ENCODE assay signal across 9 cellular contexts in the genomic region with DNA sequence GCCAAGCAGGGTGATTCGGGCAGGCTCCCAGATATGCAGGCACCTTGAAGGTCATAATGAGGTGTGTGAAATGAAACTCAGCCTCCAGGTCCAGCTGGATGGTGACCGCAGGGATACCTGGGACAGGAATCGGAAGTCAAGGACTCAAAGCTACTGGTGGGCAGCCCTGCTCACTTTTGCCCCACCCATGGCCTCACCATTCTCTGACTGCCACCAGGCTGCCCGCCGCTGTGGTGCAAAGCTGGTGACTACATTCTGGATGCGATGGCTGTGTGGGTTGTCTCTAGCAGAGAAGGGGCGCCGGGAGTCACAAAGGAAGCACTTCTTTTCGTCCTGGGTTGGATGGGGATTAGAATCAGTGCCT. TPM values are rescaled to one million over a fixed set of nuclear protein-coding genes. Genes with fewer than 3 reads are reported as not detected.
DNase-seq lines count a peak whose midpoint lies in the region; TF ChIP-seq lines count a peak whose summit lies in the region.
"Had no signal": no experiment of that assay in that cellular context is flagged by ENCODE, and none has a peak within 500 bp of the region (broad histone marks: within the 10 kb centered on the region; RNA-seq: fewer than 3 reads in every experiment).

No MANE protein-coding gene starts in this region.

- TF ChIP-seq CTCF in C4-2B (conservative IDR thresholded peaks at IDR 0.05) (no peak), ascending aorta (IDR thresholded peaks at IDR 0.05) (no peak), hepatocyte (IDR thresholded peaks at IDR 0.05; ENCODE audit: poor library complexity) (no peak), prostate gland (IDR thresholded peaks at IDR 0.05) (no peak), GM13977 (IDR thresholded peaks at IDR 0.05; ENCODE audit: extremely low read depth, insufficient read depth, missing control alignments) (no peak)

- H3K9me2 ChIP-seq in hepatocyte (replicated peaks; ENCODE audit: insufficient read depth), result no peaks in the 10 kb centered on the region

- TF ChIP-seq POLR2A in prostate gland (IDR thresholded peaks at IDR 0.05), result no peak

- H3K9me3 ChIP-seq in ascending aorta, result no peaks in the 10 kb centered on the region
- H3K9me3 ChIP-seq in hepatocyte (ENCODE audit: low read depth), result no peaks in the 10 kb centered on the region
- no peaks in the 10 kb centered on the region for H3K9me3 ChIP-seq in prostate gland

- H4K20me1 ChIP-seq in hepatocyte (ENCODE audit: insufficient read depth, poor library complexity, severe bottlenecking), result no peaks in the 10 kb centered on the region

- intact Hi-C loops in ascending aorta (cut with DNase I), result loop anchor here (2.0 to 5.0 kb wide), 2 partner anchors 39 to 215 kb away; partner anchors contain the start of genes ARIH2 and KLHDC8B
- intact Hi-C loops in prostate gland (cut with DNase I), result loop anchor here (5.0 to 10.0 kb wide), 2 partner anchors 40 to 1153 kb away; partner anchors contain the start of gene QRICH1

- H3K79me2 ChIP-seq in hepatocyte, result peaks cover 28% of the 10 kb centered on the region

- H3K4me3 ChIP-seq in ascending aorta, result peak overlapping the region; percentile 73 to 75
- H3K4me3 ChIP-seq in hepatocyte, result peak overlapping the region; percentile 99
- peak overlapping the region; percentile 43 to 63 for H3K4me3 ChIP-seq in prostate gland

- 51% methylated on average over 9 of the region's 9 CpGs for WGBS in hepatocyte (ENCODE audit: low lambda C conversion rate, missing lambda C conversion rate)
- WGBS in prostate gland, result 51% methylated on average over 9 of the region's 9 CpGs

- H2AFZ ChIP-seq in hepatocyte, result no peak overlapping the region

- H3K36me3 ChIP-seq in ascending aorta (peaks cover 28 to 35% of the 10 kb centered on the region in 2 donors), hepatocyte (replicated peaks; ENCODE audit: insufficient read depth, low read depth) (no peaks in the 10 kb centered on the region), prostate gland (peaks cover 0 to 4% of the 10 kb centered on the region in 2 donors)

- in situ Hi-C loops in GM13977 (cut with MboI; ENCODE audit: low pct_unique_long_range_greater_than_20kb, low sequenced_read_pairs, unreplicated experiment), result no loop called here

- H3K4me1 ChIP-seq in ascending aorta, result peaks cover 9 to 27% of the 10 kb centered on the region in 2 donors
- H3K4me1 ChIP-seq in hepatocyte (ENCODE audit: insufficient read depth), result peaks cover 19% of the 10 kb centered on the region
- H3K4me1 ChIP-seq in prostate gland (replicated peaks), result peaks cover 5% of the 10 kb centered on the region

- H3K27me3 ChIP-seq in ascending aorta, result no peaks in the 10 kb centered on the region
- no peaks in the 10 kb centered on the region for H3K27me3 ChIP-seq in hepatocyte
- H3K27me3 ChIP-seq in prostate gland (replicated peaks; ENCODE audit: insufficient read depth), result no peaks in the 10 kb centered on the region

- H3K4me2 ChIP-seq in hepatocyte, result peak overlapping the region; percentile 99

- DNase-seq in ascending aorta (ENCODE audit: low spot score in 2 of 2) (no peak), hepatocyte (ENCODE audit: low spot score) (no peak), prostate gland (ENCODE audit: low spot score) (no peak), NCI-H748 treated with DMSO at 0.1 percent for 48 hours (lab: John Stamatoyannopoulos, UW) (no peak), GM13977 (ENCODE audit: low spot score) (no peak), NCI-H524 (lab: John Stamatoyannopoulos, UW) (no peak), NCI-H2107 (lab: John Stamatoyannopoulos, UW) (no peak)
- DNase-seq: stimulated activated CD4-positive, alpha-beta T cell treated with anti-CD3 and anti-CD28 coated beads, Interleukin-2, amount 100 ng/mL, for 24 hours had no signal

- H3K27ac ChIP-seq in C4-2B (peak overlapping the region; percentile 53), ascending aorta (peak overlapping the region; percentile 88 to 94), hepatocyte (peak overlapping the region; percentile 99), prostate gland (peak overlapping the region; percentile 81)

RNA-seq across cellular contexts. Expression of gene LAMB2, which starts 0.8 kb away (rescaled TPM):
- 1,772 TPM for total RNA-seq in ascending aorta
- total RNA-seq in hepatocyte, result 343 and 396 TPM in 2 replicates
- 437 and 474 TPM in 2 replicates for polyA plus RNA-seq in hepatocyte
- 100 to 1,000 TPM; 432 to 667 TPM for total RNA-seq in prostate gland

RNA-seq across cellular contexts. Expression of gene USP19, which starts 11.4 kb away (rescaled TPM):
- total RNA-seq in ascending aorta, result 37.8 TPM
- 44.2 and 44.6 TPM in 2 replicates for total RNA-seq in hepatocyte
- 31.4 and 32.7 TPM in 2 replicates for polyA plus RNA-seq in hepatocyte
- total RNA-seq in prostate gland, result 10 to 100 TPM; 62.7 to 98.2 TPM

RNA-seq across cellular contexts. Expression of gene QARS1, which starts 27.5 kb away (rescaled TPM):
- 588 TPM for total RNA-seq in ascending aorta
- 206 and 232 TPM in 2 replicates for total RNA-seq in hepatocyte
- polyA plus RNA-seq in hepatocyte, result 104 and 112 TPM in 2 replicates
- 100 to 1,000 TPM; 254 to 315 TPM for total RNA-seq in prostate gland

RNA-seq across cellular contexts. Expression of gene CCDC71, which starts 34.1 kb away (rescaled TPM):
- total RNA-seq in ascending aorta, result 31.6 TPM
- total RNA-seq in hepatocyte, result 36.5 and 40.9 TPM in 2 replicates
- polyA plus RNA-seq in hepatocyte, result 0.09 and 0.60 TPM in 2 replicates
- 10 to 100 TPM; 44.2 to 47.0 TPM for total RNA-seq in prostate gland

RNA-seq across cellular contexts. Expression of gene QRICH1, which starts 38.2 kb away (rescaled TPM):
- 129 TPM for total RNA-seq in ascending aorta
- 57.7 and 79.9 TPM in 2 replicates for total RNA-seq in hepatocyte
- polyA plus RNA-seq in hepatocyte, result 38.2 and 42.6 TPM in 2 replicates
- total RNA-seq in prostate gland, result 100 to 1,000 TPM in 1 of 2 donors, 10 to 100 TPM in 1; 60.1 to 132 TPM
